1 cellular context compared by ENCODE assay signal in genomic region chr2:10030311-10030736, GRCh38.
TF ChIP-seq lines count a peak whose summit lies in the region.

No MANE protein-coding gene starts in this region.

TF ChIP-seq in H1, 55 proteins besides CTCF, POLR2A, EP300 and RAD21:
- TF ChIP-seq HDAC6 (IDR thresholded peaks at IDR 0.05; ENCODE audit: low read depth, low read length) = no peak
- TF ChIP-seq CBX5 (IDR thresholded peaks at IDR 0.05; ENCODE audit: low read depth, low read length) = no peak
- no peak for TF ChIP-seq GTF2F1 (IDR thresholded peaks at IDR 0.05; ENCODE audit: borderline replicate concordance, low read depth, low read length)
- TF ChIP-seq RBBP5 (IDR thresholded peaks at IDR 0.05; ENCODE audit: borderline replicate concordance, low read depth, low read length) = no peak
- TF ChIP-seq MAFK (IDR thresholded peaks at IDR 0.05; ENCODE audit: low read depth, low read length) = no peak
- no peak for TF ChIP-seq CBX8 (IDR thresholded peaks at IDR 0.05; ENCODE audit: borderline replicate concordance, low read depth, low read length)
- TF ChIP-seq KDM1A (IDR thresholded peaks at IDR 0.05; ENCODE audit: borderline replicate concordance, low read length) = no peak
- no peak for TF ChIP-seq KDM5A (IDR thresholded peaks at IDR 0.05; ENCODE audit: low read length)
- TF ChIP-seq USF2 (IDR thresholded peaks at IDR 0.05; ENCODE audit: low read length) = no peak
- no peak for TF ChIP-seq POU5F1 (IDR thresholded peaks at IDR 0.05; ENCODE audit: low read depth, low read length)
- no peak for TF ChIP-seq RXRA (IDR thresholded peaks at IDR 0.05; ENCODE audit: insufficient read depth, low read depth, low read length)
- no peak for TF ChIP-seq KDM4A (IDR thresholded peaks at IDR 0.05; ENCODE audit: low read depth, low read length, severe bottlenecking)
- TF ChIP-seq SP4 (IDR thresholded peaks at IDR 0.05; ENCODE audit: low read length) = no peak
- no peak for TF ChIP-seq SRF (IDR thresholded peaks at IDR 0.05; ENCODE audit: low read depth, low read length)
- no peak for TF ChIP-seq CHD1 (IDR thresholded peaks at IDR 0.05; ENCODE audit: low read depth, low read length)
- TF ChIP-seq TBP (IDR thresholded peaks at IDR 0.05; ENCODE audit: low read depth, low read length) = no peak
- TF ChIP-seq GABPA (IDR thresholded peaks at IDR 0.05; ENCODE audit: borderline replicate concordance, insufficient read depth, low read length) = no peak
TF ChIP-seq in H1: peak in this region for 0.
